ENCODE assay signal across 18 cellular contexts in genomic region chr5:146690880-146691355, GRCh38.
DNase-seq lines count a peak whose midpoint lies in the region; ATAC-seq and TF ChIP-seq lines count a peak whose summit lies in the region.
"Had no signal": no experiment of that assay in that cellular context is flagged by ENCODE, and none has a peak within 500 bp of the region (broad histone marks: within the 10 kb centered on the region; RNA-seq: fewer than 3 reads in every experiment).

No MANE protein-coding gene starts in this region.

- H3K27ac ChIP-seq in suprapubic skin, result no peak overlapping the region
- no peak overlapping the region for H3K27ac ChIP-seq in naive thymus-derived CD4-positive, alpha-beta T cell (ENCODE audit: low read depth, low read length)
- H3K27ac ChIP-seq: RWPE1 had no signal

- 93% methylated on average over 6 of the region's 6 CpGs for WGBS in suprapubic skin

- no peaks in the 10 kb centered on the region for H3K27me3 Mint-ChIP-seq in naive thymus-derived CD4-positive, alpha-beta T cell
- H3K27me3 Mint-ChIP-seq: CD4-positive, alpha-beta T cell had no signal

- no peak for TF ChIP-seq EP300 in suprapubic skin (IDR thresholded peaks at IDR 0.05)

- no peaks in the 10 kb centered on the region for H3K4me1 ChIP-seq in suprapubic skin
- H3K4me1 ChIP-seq in naive thymus-derived CD4-positive, alpha-beta T cell (ENCODE audit: control insufficient read depth in 2 of 2, insufficient read depth in 2 of 2, low read length in 2 of 2), result no peaks in the 10 kb centered on the region

- no peak overlapping the region for H3K4me3 Mint-ChIP-seq in naive thymus-derived CD4-positive, alpha-beta T cell
- H3K4me3 Mint-ChIP-seq: CD4-positive, alpha-beta T cell had no signal

- DNase-seq in Ammon's horn (ENCODE audit: low spot score) (peak; percentile 55), NCI-H1694 (lab: John Stamatoyannopoulos, UW) (peak; percentile 95), NCI-H524 treated with DMSO at 0.1 percent for 48 hours (lab: John Stamatoyannopoulos, UW) (peak; percentile 98), left kidney (ENCODE audit: low read depth, low spot score) (peak; percentile 25), suprapubic skin (ENCODE audit: low spot score in 2 of 2) (no peak)
- DNase-seq in naive thymus-derived CD4-positive, alpha-beta T cell, result no peak
- DNase-seq: Caco-2; CD4-positive, alpha-beta T cell; DMS53; EL; NCI-H1105; NCI-H2107; NCI-H774; PC-3; SIG-M5 had no signal

- no peaks in the 10 kb centered on the region for H3K27me3 ChIP-seq in suprapubic skin
- no peaks in the 10 kb centered on the region for H3K27me3 ChIP-seq in naive thymus-derived CD4-positive, alpha-beta T cell (ENCODE audit: control insufficient read depth in 2 of 2, insufficient read depth in 2 of 2, low read length in 2 of 2)

- intact Hi-C loops in naive thymus-derived CD4-positive, alpha-beta T cell (cut with micrococcal nuclease), result no loop called here

- no peaks in the 10 kb centered on the region for H3K4me1 Mint-ChIP-seq in naive thymus-derived CD4-positive, alpha-beta T cell

- POLR2A ChIA-PET in naive thymus-derived CD4-positive, alpha-beta T cell (lab: Charles Lee), result no interaction called here

- no peaks in the 10 kb centered on the region for H3K36me3 ChIP-seq in suprapubic skin
- H3K36me3 ChIP-seq in naive thymus-derived CD4-positive, alpha-beta T cell (ENCODE audit: control insufficient read depth in 2 of 3, insufficient read depth in 3 of 3, low read length in 3 of 3), result no peaks in the 10 kb centered on the region

- H3K27ac Mint-ChIP-seq in naive thymus-derived CD4-positive, alpha-beta T cell, result no peak overlapping the region
- H3K27ac Mint-ChIP-seq: CD4-positive, alpha-beta T cell had no signal

- H3K36me3 Mint-ChIP-seq in naive thymus-derived CD4-positive, alpha-beta T cell, result no peaks in the 10 kb centered on the region

- no peaks in the 10 kb centered on the region for H3K9me3 ChIP-seq in suprapubic skin
- no peaks in the 10 kb centered on the region for H3K9me3 ChIP-seq in naive thymus-derived CD4-positive, alpha-beta T cell (ENCODE audit: control insufficient read depth in 2 of 3, low read length in 3 of 3)
- H3K9me3 ChIP-seq: Caco-2 had no signal

- no peak for ATAC-seq in naive thymus-derived CD4-positive, alpha-beta T cell
- ATAC-seq in GM21825 (IDR thresholded peaks at IDR 0.05; ENCODE audit: unreplicated experiment), result no peak
- ATAC-seq: K562, PC-3 had no signal

- TF ChIP-seq POLR2A in suprapubic skin (IDR thresholded peaks at IDR 0.05), result no peak

- peaks cover 0 to 4% (median 0%) of the 10 kb centered on the region in 11 donors for H3K9me3 Mint-ChIP-seq in naive thymus-derived CD4-positive, alpha-beta T cell
- H3K9me3 Mint-ChIP-seq: CD4-positive, alpha-beta T cell had no signal

- H3K4me3 ChIP-seq in suprapubic skin, result no peak overlapping the region
- H3K4me3 ChIP-seq in naive thymus-derived CD4-positive, alpha-beta T cell (ENCODE audit: low read length), result no peak overlapping the region
- H3K4me3 ChIP-seq: K562 had no signal

- CTCF ChIA-PET in naive thymus-derived CD4-positive, alpha-beta T cell (lab: Charles Lee), result no interaction called here

- no peak for TF ChIP-seq CTCF in suprapubic skin (IDR thresholded peaks at IDR 0.05)

Comparison
In these comparisons a context has a peak if more than half of its experiments do, and no peak if none do; other contexts are left out.
1. DNase-seq: peak in Ammon's horn (single experiment), NCI-H1694 (single experiment), NCI-H524 treated with DMSO at 0.1 percent for 48 hours (single experiment) and left kidney (single experiment); none in suprapubic skin (0 of 2) and naive thymus-derived CD4-positive, alpha-beta T cell (0 of 9).